In the genomic region with DNA sequence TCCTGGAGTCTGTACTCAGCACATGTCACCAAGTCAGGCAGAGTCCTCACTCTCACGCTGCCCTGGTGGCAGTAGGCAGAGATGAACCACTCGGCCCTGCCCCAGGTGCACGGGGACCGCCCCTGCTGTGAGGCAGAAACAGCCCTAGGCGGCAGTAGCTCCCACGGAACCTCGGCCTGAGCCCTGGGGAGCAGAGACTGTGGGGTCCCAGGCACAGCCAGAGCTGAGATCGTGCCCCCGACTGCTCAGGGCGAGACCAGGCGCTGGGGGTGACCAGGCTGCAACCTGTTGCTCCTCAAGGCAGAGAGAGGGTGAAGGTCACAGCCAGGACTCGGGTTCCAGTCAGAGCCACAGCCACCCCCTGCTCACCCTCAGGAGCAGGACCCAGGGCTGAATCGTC, we compare ENCODE assay signal across 17 cellular contexts. TPM values are rescaled to one million over a fixed set of nuclear protein-coding genes. Genes with fewer than 3 reads are reported as not detected.
"Had no signal": no experiment of that assay in that cellular context is flagged by ENCODE, and none has a peak within 500 bp of the region (broad histone marks: within the 10 kb centered on the region; RNA-seq: fewer than 3 reads in every experiment).

No MANE protein-coding gene starts in this region.

- ATAC-seq: activated CD4-positive, alpha-beta T cell treated with anti-CD3 and anti-CD28 coated beads for 36 hours; pancreas had no signal

- DNase-seq: activated CD4-positive, alpha-beta memory T cell treated with anti-CD3 and anti-CD28 coated beads, Interleukin-2, amount 10 ng/mL, durations not matched to agents 7 days and 5 days; activated CD4-positive, alpha-beta T cell treated with anti-CD3 and anti-CD28 coated beads for 36 hours; activated CD8-positive, alpha-beta memory T cell treated with anti-CD3 and anti-CD28 coated beads, Interleukin-2, amount 50 U/mL, for 48 hours; heart right ventricle; kidney; SIG-M5; stimulated activated CD4-positive, alpha-beta T cell treated with anti-CD3 and anti-CD28 coated beads, Interleukin-4, amount 100 ng/mL, for 4 hours; SW 1271 had no signal

- H3K4me1 ChIP-seq: ascending aorta, pancreas, tibial artery had no signal

- H3K9me3 ChIP-seq: ascending aorta, pancreas, tibial artery had no signal

- H3K4me3 Mint-ChIP-seq: activated CD4-positive, alpha-beta memory T cell treated with anti-CD3 and anti-CD28 coated beads, Interleukin-2, amount 10 ng/mL, durations not matched to agents 7 days and 5 days; activated CD4-positive, alpha-beta T cell treated with anti-CD3 and anti-CD28 coated beads for 36 hours; neural crest cell had no signal

- H3K4me3 ChIP-seq: ascending aorta, heart right ventricle, pancreas, tibial artery had no signal

- H3K27ac Mint-ChIP-seq: activated CD4-positive, alpha-beta memory T cell treated with anti-CD3 and anti-CD28 coated beads, Interleukin-2, amount 10 ng/mL, durations not matched to agents 7 days and 5 days; activated CD4-positive, alpha-beta T cell treated with anti-CD3 and anti-CD28 coated beads for 36 hours; activated T-helper 2 cell treated with anti-CD3 and anti-CD28 coated beads, Interferon-gamma antibody, Interleukin-2, Interleukin-4, amounts not matched to agents 10 μg/mL and 5 μg/mL and 100 μg/mL, durations not matched to agents 14 hours and 24 hours and 36 hours had no signal

- H3K9me3 Mint-ChIP-seq: activated CD4-positive, alpha-beta memory T cell treated with anti-CD3 and anti-CD28 coated beads, Interleukin-2, amount 10 ng/mL, durations not matched to agents 7 days and 5 days; activated T-helper 2 cell treated with anti-CD3 and anti-CD28 coated beads, Interferon-gamma antibody, Interleukin-2, Interleukin-4, amounts not matched to agents 10 μg/mL and 5 μg/mL and 100 μg/mL, durations not matched to agents 14 hours and 24 hours and 36 hours had no signal

- H3K27me3 Mint-ChIP-seq: activated CD4-positive, alpha-beta memory T cell treated with anti-CD3 and anti-CD28 coated beads, Interleukin-2, amount 10 ng/mL, durations not matched to agents 7 days and 5 days; activated CD4-positive, alpha-beta T cell treated with anti-CD3 and anti-CD28 coated beads for 36 hours had no signal

- H3K4me1 Mint-ChIP-seq: neural crest cell had no signal

- H3K27ac ChIP-seq: ascending aorta, heart right ventricle, pancreas, tibial artery, VCaP had no signal

- H3K27me3 ChIP-seq: ascending aorta, heart right ventricle, pancreas, tibial artery had no signal

RNA-seq across cellular contexts. Expression of a gene that starts 59.2 kb away (rescaled TPM):
- total RNA-seq: activated CD4-positive, alpha-beta memory T cell treated with anti-CD3 and anti-CD28 coated beads, Interleukin-2, amount 10 ng/mL, durations not matched to agents 7 days and 5 days; activated CD4-positive, alpha-beta T cell treated with anti-CD3 and anti-CD28 coated beads for 36 hours; activated T-helper 2 cell treated with anti-CD3 and anti-CD28 coated beads, Interferon-gamma antibody, Interleukin-2, Interleukin-4, amounts not matched to agents 10 μg/mL and 5 μg/mL and 100 μg/mL, durations not matched to agents 14 hours and 24 hours and 36 hours; ascending aorta; bronchial epithelial cell; frontal cortex; heart right ventricle; kidney; liver; neural crest cell; pancreas had no signal
- polyA plus RNA-seq: heart right ventricle, liver, pancreas had no signal
